In the genomic region with DNA sequence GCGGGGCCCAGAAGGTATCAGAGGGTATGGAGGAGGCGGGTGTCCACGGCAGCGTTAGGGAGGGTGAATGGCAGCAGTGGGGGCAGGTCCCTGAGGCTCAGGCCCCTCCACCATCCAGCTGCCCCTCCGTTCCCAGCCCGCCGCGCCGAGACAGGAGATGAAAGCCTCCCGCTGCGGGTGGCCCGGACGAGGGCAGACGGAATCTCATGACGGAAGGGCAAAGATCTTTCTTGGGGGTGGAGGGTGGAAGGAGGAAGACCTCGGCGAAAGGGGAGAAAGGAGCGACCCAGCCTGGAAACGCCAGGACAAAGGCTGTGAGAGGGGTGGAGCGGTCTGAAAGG, we compare ENCODE assay signal across 8 cellular contexts. TPM values are rescaled to one million over a fixed set of nuclear protein-coding genes. Genes with fewer than 3 reads are reported as not detected.
DNase-seq lines count a peak whose midpoint lies in the region; ATAC-seq and TF ChIP-seq lines count a peak whose summit lies in the region.

No MANE protein-coding gene starts in this region.

- H2BK15ac ChIP-seq in neuronal stem cell (ENCODE audit: low read length), result peak overlapping the region; percentile 87

- no peak for TF ChIP-seq CTCF in C4-2B (conservative IDR thresholded peaks at IDR 0.05)
- no peak for TF ChIP-seq CTCF in WI38 (IDR thresholded peaks at IDR 0.05; ENCODE audit: low read depth, low read length)
- TF ChIP-seq CTCF in epithelial cell of proximal tubule (conservative IDR thresholded peaks at IDR 0.05; ENCODE audit: low read depth, low read length), result no peak

- H4K91ac ChIP-seq in neuronal stem cell (ENCODE audit: low read depth, low read length, poor library complexity), result peak overlapping the region; percentile 77

- H3K9ac ChIP-seq in neuronal stem cell (ENCODE audit: low read depth, low read length, poor library complexity), result peak overlapping the region; percentile 92

- no peak overlapping the region for H4K8ac ChIP-seq in neuronal stem cell (ENCODE audit: low read depth, low read length)

- H3K14ac ChIP-seq in neuronal stem cell (ENCODE audit: low read length), result peak overlapping the region; percentile 86

- peak overlapping the region; percentile 76 for H2BK120ac ChIP-seq in neuronal stem cell (ENCODE audit: low read depth, low read length)

- ATAC-seq in GM19395 (IDR thresholded peaks at IDR 0.05; ENCODE audit: unreplicated experiment), result peak; percentile 37
- peak; percentile 21 for ATAC-seq in HG03442 (IDR thresholded peaks at IDR 0.05; ENCODE audit: unreplicated experiment)

- H3K27me3 ChIP-seq in neuronal stem cell (ENCODE audit: control insufficient read depth in 3 of 3, insufficient read depth in 3 of 3, low read depth in 1 of 3, low read length in 3 of 3), result no peaks in the 10 kb centered on the region

- peak overlapping the region; percentile 81 for H3K23ac ChIP-seq in neuronal stem cell (ENCODE audit: low read depth, low read length, poor library complexity)

- peak overlapping the region; percentile 45 for H3K4ac ChIP-seq in neuronal stem cell (ENCODE audit: low read length)

- no peaks in the 10 kb centered on the region for H3K9me3 ChIP-seq in neuronal stem cell (replicated peaks in 1 of 2; ENCODE audit: control insufficient read depth in 2 of 2, insufficient read depth in 1 of 2, low read depth in 1 of 2, low read length in 2 of 2)

- H2BK12ac ChIP-seq in neuronal stem cell (ENCODE audit: low read length), result peak overlapping the region; percentile 69

- peak overlapping the region; percentile 97 for H3K4me2 ChIP-seq in neuronal stem cell (ENCODE audit: insufficient read depth, low read length, poor library complexity, severe bottlenecking)

- WGBS in neuronal stem cell (ENCODE audit: extremely low coverage in 2 of 2, insufficient read length in 2 of 2, insufficient replicate concordance in 1 of 2), 2 donors, result no CpG with 5 or more reads among the region's 20 CpGs

- H3K4me3 ChIP-seq in WI38 (ENCODE audit: low read depth, low read length), result peak overlapping the region; percentile 90
- H3K4me3 ChIP-seq in epithelial cell of proximal tubule (ENCODE audit: low read depth, low read length), result peak overlapping the region; percentile 89
- peak overlapping the region; percentile 87 to 96 for H3K4me3 ChIP-seq in neuronal stem cell (ENCODE audit: low read length in 2 of 2)

- H3K27ac ChIP-seq in C4-2B (peak overlapping the region; percentile 84), neuronal stem cell (replicated peaks; ENCODE audit: low read length) (peak overlapping the region; percentile 81)

- peaks cover 9% of the 10 kb centered on the region for H3K79me1 ChIP-seq in neuronal stem cell (ENCODE audit: low read depth, low read length)

- H2AK5ac ChIP-seq in neuronal stem cell (ENCODE audit: low read depth, low read length), result peak overlapping the region; percentile 88

- H3K36me3 ChIP-seq in neuronal stem cell (replicated peaks in 1 of 2; ENCODE audit: control insufficient read depth in 2 of 2, insufficient read depth in 2 of 2, low read length in 2 of 2), result peaks cover 12 to 28% of the 10 kb centered on the region in 2 donors

- peak overlapping the region; percentile 99 for H3K18ac ChIP-seq in neuronal stem cell (ENCODE audit: low read length)

- peak overlapping the region; percentile 99 for H2AFZ ChIP-seq in neuronal stem cell (ENCODE audit: low read length)

- peak overlapping the region; percentile 79 for H2BK5ac ChIP-seq in neuronal stem cell (ENCODE audit: low read length)

- H3K4me1 ChIP-seq in neuronal stem cell (ENCODE audit: control insufficient read depth in 2 of 2, insufficient read depth in 1 of 2, low read depth in 1 of 2, low read length in 2 of 2), result peaks cover 8 to 18% of the 10 kb centered on the region in 2 donors

- DNase-seq in epithelial cell of proximal tubule (ENCODE audit: low read depth) (no peak), neuronal stem cell (ENCODE audit: low spot score) (no peak), NCI-H345 treated with DMSO at 0.1 percent for 48 hours (lab: John Stamatoyannopoulos, UW; ENCODE audit: unreplicated experiment) (no peak), midbrain (lab: John Stamatoyannopoulos, UW) (no peak)

RNA-seq across cellular contexts. Expression of gene MICAL1, which starts 0.4 kb away (rescaled TPM):
- 21.5 and 40.1 TPM in 2 replicates for total RNA-seq in epithelial cell of proximal tubule
- 43.9 TPM for polyA plus RNA-seq in neuronal stem cell (2013, experiment 1 of 2)
- 41.6 TPM for polyA plus RNA-seq in neuronal stem cell (2013, experiment 2 of 2)

RNA-seq across cellular contexts. Expression of gene SMPD2, which starts 14.6 kb away (rescaled TPM):
- total RNA-seq in epithelial cell of proximal tubule, result 9.1 and 9.6 TPM in 2 replicates
- polyA plus RNA-seq in neuronal stem cell (2013, experiment 1 of 2), result 6.4 TPM
- polyA plus RNA-seq in neuronal stem cell (2013, experiment 2 of 2), result 5.9 TPM

RNA-seq across cellular contexts. Expression of gene PPIL6, which starts 14.7 kb away (rescaled TPM):
- 0.80 and 2.5 TPM in 2 replicates for total RNA-seq in epithelial cell of proximal tubule
- polyA plus RNA-seq in neuronal stem cell (2013, experiment 1 of 2), result 6.1 TPM
- 6.1 TPM for polyA plus RNA-seq in neuronal stem cell (2013, experiment 2 of 2)

RNA-seq across cellular contexts. Expression of gene ZBTB24, which starts 27.9 kb away (rescaled TPM):
- total RNA-seq in epithelial cell of proximal tubule, result 3.6 and 8.8 TPM in 2 replicates
- 5.3 TPM for polyA plus RNA-seq in neuronal stem cell (2013, experiment 1 of 2)
- polyA plus RNA-seq in neuronal stem cell (2013, experiment 2 of 2), result 5.3 TPM
